In the genomic region with DNA sequence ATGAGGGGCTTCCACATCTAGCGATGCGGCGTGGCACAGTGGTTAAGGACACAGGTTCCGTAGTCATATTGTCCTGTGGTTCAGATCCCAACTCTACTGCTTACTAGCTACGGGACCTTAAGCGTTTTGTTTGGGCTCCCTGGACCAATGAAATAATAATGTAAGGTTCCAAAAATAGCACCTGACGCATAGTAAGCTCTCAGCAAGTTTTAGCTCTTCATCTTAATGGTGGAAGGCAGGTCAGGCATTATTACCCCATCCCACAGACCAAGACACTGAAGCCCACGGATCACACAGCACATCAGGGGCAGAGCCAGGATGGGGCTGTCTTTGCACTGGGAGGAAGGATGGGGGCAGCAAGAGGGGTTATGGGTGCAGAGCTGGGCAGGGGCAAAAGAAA, we compare ENCODE assay signal across 11 cellular contexts. TPM values are rescaled to one million over a fixed set of nuclear protein-coding genes. Genes with fewer than 3 reads are reported as not detected.
DNase-seq lines count a peak whose midpoint lies in the region; ATAC-seq, FAIRE-seq and TF ChIP-seq lines count a peak whose summit lies in the region.
"Had no signal": no experiment of that assay in that cellular context is flagged by ENCODE, and none has a peak within 500 bp of the region (broad histone marks: within the 10 kb centered on the region; RNA-seq: fewer than 3 reads in every experiment).

No MANE protein-coding gene starts in this region.

- POLR2A ChIA-PET in HCT116 (lab: Charles Lee): interaction anchor here (0.6 kb wide), 1 partner anchor 504 kb away, joined by 3 read pairs; no protein-coding TSS in a partner anchor

- no peak overlapping the region for H3K4me3 Mint-ChIP-seq in activated T-cell treated with anti-CD3 and anti-CD28 coated beads, Interleukin-2, amount 50 U/mL, for 24 hours
- H3K4me3 Mint-ChIP-seq in astrocyte (ENCODE audit: unreplicated experiment): no peak overlapping the region

- TF ChIP-seq POLR2A in HCT116 (IDR thresholded peaks at IDR 0.05; ENCODE audit: borderline replicate concordance, extremely low read depth, insufficient read depth, insufficient read length): no peak

- no peak overlapping the region for H3K27ac ChIP-seq in HCT116 (ENCODE audit: low read depth, low read length)
- H3K27ac ChIP-seq in astrocyte (ENCODE audit: low read depth, low read length): no peak overlapping the region
- H3K27ac ChIP-seq: suprapubic skin had no signal

- no peak for DNase-seq in activated T-cell treated with anti-CD3 and anti-CD28 coated beads, Interleukin-2, amount 50 U/mL, for 24 hours
- DNase-seq in activated T-cell treated with anti-CD3 and anti-CD28 coated beads for 4 hours (no peak), HCT116 (ENCODE audit: low read depth, low spot score) (no peak), astrocyte (ENCODE audit: low read depth) (no peak), posterior vena cava (ENCODE audit: low spot score) (peak; percentile 29), Ammon's horn (ENCODE audit: low spot score) (no peak)

- H3K36me3 Mint-ChIP-seq in activated T-cell treated with anti-CD3 and anti-CD28 coated beads, Interleukin-2, amount 50 U/mL, for 24 hours (ENCODE audit: low read depth): no peaks in the 10 kb centered on the region
- no peaks in the 10 kb centered on the region for H3K36me3 Mint-ChIP-seq in astrocyte (ENCODE audit: low read depth, unreplicated experiment)

- no peaks in the 10 kb centered on the region for H3K9me3 Mint-ChIP-seq in activated T-cell treated with anti-CD3 and anti-CD28 coated beads, Interleukin-2, amount 50 U/mL, for 24 hours
- H3K9me3 Mint-ChIP-seq in astrocyte (ENCODE audit: unreplicated experiment): no peaks in the 10 kb centered on the region

- H3K36me3 ChIP-seq in HCT116 (ENCODE audit: control insufficient read depth in 1 of 2, insufficient read depth in 2 of 2, low read length in 2 of 2) (no peaks in the 10 kb centered on the region), astrocyte (ENCODE audit: insufficient read depth, low read length) (no peaks in the 10 kb centered on the region)
- H3K36me3 ChIP-seq: suprapubic skin had no signal

- H3K27me3 ChIP-seq in HCT116 (ENCODE audit: insufficient read depth, low read length) (no peaks in the 10 kb centered on the region), astrocyte (ENCODE audit: insufficient read depth, low read length) (no peaks in the 10 kb centered on the region)
- H3K27me3 ChIP-seq: suprapubic skin had no signal

- H2AFZ ChIP-seq in HCT116 (ENCODE audit: low read depth, low read length, poor library complexity, severe bottlenecking) (peak overlapping the region; percentile 22), astrocyte (ENCODE audit: low read depth, low read length) (peak overlapping the region; percentile 18)

- H3K4me1 Mint-ChIP-seq in activated T-cell treated with anti-CD3 and anti-CD28 coated beads, Interleukin-2, amount 50 U/mL, for 24 hours (ENCODE audit: low read depth): peaks cover 38% of the 10 kb centered on the region
- H3K4me1 Mint-ChIP-seq in astrocyte (ENCODE audit: low read depth, unreplicated experiment): peaks cover 5% of the 10 kb centered on the region

- intact Hi-C loops in HCT116 (cut with micrococcal nuclease) (loop anchor here (1.0 to 10.0 kb wide), 4 partner anchors 128 to 485 kb away; no protein-coding TSS in a partner anchor), posterior vena cava (cut with DNase I) (no loop called here)

- H3K79me2 ChIP-seq in HCT116 (ENCODE audit: insufficient read depth, low read length) (no peaks in the 10 kb centered on the region), astrocyte (ENCODE audit: insufficient read depth, low read length) (no peaks in the 10 kb centered on the region)

- no peaks in the 10 kb centered on the region for H3K9me3 ChIP-seq in HCT116 (ENCODE audit: control insufficient read depth in 1 of 2, insufficient read depth in 1 of 2, low read depth in 1 of 2, low read length in 2 of 2)
- no peaks in the 10 kb centered on the region for H3K9me3 ChIP-seq in astrocyte (ENCODE audit: insufficient read depth, low read depth, low read length)
- H3K9me3 ChIP-seq: suprapubic skin had no signal

- no peak for TF ChIP-seq RAD21 in HCT116 (IDR thresholded peaks at IDR 0.05; ENCODE audit: low read depth)

- H3K27ac Mint-ChIP-seq in activated T-cell treated with anti-CD3 and anti-CD28 coated beads, Interleukin-2, amount 50 U/mL, for 24 hours: peak overlapping the region; percentile 35
- peak overlapping the region; percentile 72 for H3K27ac Mint-ChIP-seq in astrocyte (ENCODE audit: unreplicated experiment)

- H3K4me3 ChIP-seq in HCT116 (replicated peaks in 1 of 2; ENCODE audit: low read depth in 1 of 2, low read length in 2 of 2) (no peak overlapping the region), astrocyte (ENCODE audit: insufficient read depth, low read depth, low read length) (no peak overlapping the region)
- H3K4me3 ChIP-seq: suprapubic skin had no signal

- H3K27me3 Mint-ChIP-seq in activated T-cell treated with anti-CD3 and anti-CD28 coated beads, Interleukin-2, amount 50 U/mL, for 24 hours: no peaks in the 10 kb centered on the region
- no peaks in the 10 kb centered on the region for H3K27me3 Mint-ChIP-seq in astrocyte (ENCODE audit: low read depth, unreplicated experiment)

- FAIRE-seq in astrocyte (lab: Jason Lieb, UNC): no peak

- no TSS peak for BruUV-seq in HCT116 (replicated peaks; lab: Mats Ljungman, UMichigan)

- H3K4me2 ChIP-seq in HCT116 (ENCODE audit: low read length) (peak overlapping the region; percentile 44), astrocyte (ENCODE audit: low read length) (no peak overlapping the region)

- H3K4me1 ChIP-seq in HCT116 (ENCODE audit: control insufficient read depth in 1 of 2, insufficient read depth in 2 of 2, low read length in 2 of 2): peaks cover 0 to 5% of the 10 kb centered on the region in 2 experiments; a peak in 2 of 4 replicates
- H3K4me1 ChIP-seq in astrocyte (ENCODE audit: insufficient read depth, low read length): no peaks in the 10 kb centered on the region

- TF ChIP-seq CTCF in HCT116 (IDR thresholded peaks at IDR 0.05 in 2 of 3, conservative IDR thresholded peaks at IDR 0.05 in 1 of 3; ENCODE audit: borderline replicate concordance in 1 of 3, insufficient read depth in 1 of 3, low read depth in 2 of 3, low read length in 2 of 3): no peak
- TF ChIP-seq CTCF in astrocyte (IDR thresholded peaks at IDR 0.05; ENCODE audit: insufficient read depth, low read depth, low read length): no peak

- no peaks in the 10 kb centered on the region for H4K20me1 ChIP-seq in HCT116 (ENCODE audit: insufficient read depth)
- no peaks in the 10 kb centered on the region for H4K20me1 ChIP-seq in astrocyte (ENCODE audit: insufficient read depth, low read length)

- ATAC-seq in HCT116 (peak; percentile 23), GM19023 (IDR thresholded peaks at IDR 0.05; ENCODE audit: unreplicated experiment) (no peak), GM21825 (IDR thresholded peaks at IDR 0.05; ENCODE audit: unreplicated experiment) (no peak)

- no peaks in the 10 kb centered on the region for H3K9me2 ChIP-seq in HCT116 (ENCODE audit: insufficient read depth)

- CTCF ChIA-PET in HCT116 (lab: Charles Lee): interaction anchor here (0.5 to 1.3 kb wide), 9 partner anchors 8 to 607 kb away, joined by 3 to 8 read pairs (median 5); no protein-coding TSS in a partner anchor

- no peak overlapping the region for H3K9ac ChIP-seq in HCT116 (ENCODE audit: low read length)
- H3K9ac ChIP-seq in astrocyte (ENCODE audit: low read length): no peak overlapping the region

- RAD21 ChIA-PET in HCT116 (lab: Charles Lee; ENCODE audit: low non-redundant PET in 1 of 2, low total read pairs in 2 of 2, uncharacterized antibody in 2 of 2, unreplicated experiment in 2 of 2): interaction anchor here in 1 of 2 experiments (1.7 kb wide), 1 partner anchor 486 kb away, joined by 4 read pairs; no protein-coding TSS in a partner anchor

TF ChIP-seq in HCT116, 20 proteins besides CTCF, POLR2A, EP300 and RAD21 (continues in another document):
- TF ChIP-seq YY1 (IDR thresholded peaks at IDR 0.05; ENCODE audit: extremely low read depth, insufficient replicate concordance, low read depth, low read length) (no peak), SIN3A (IDR thresholded peaks at IDR 0.05; ENCODE audit: low read depth) (no peak), FOSL1 (IDR thresholded peaks at IDR 0.05; ENCODE audit: low read depth) (no peak), SRF (IDR thresholded peaks at IDR 0.05; ENCODE audit: low read depth) (no peak), SP1 (IDR thresholded peaks at IDR 0.05; ENCODE audit: low read depth) (no peak)
- TF ChIP-seq, protein P1, sequence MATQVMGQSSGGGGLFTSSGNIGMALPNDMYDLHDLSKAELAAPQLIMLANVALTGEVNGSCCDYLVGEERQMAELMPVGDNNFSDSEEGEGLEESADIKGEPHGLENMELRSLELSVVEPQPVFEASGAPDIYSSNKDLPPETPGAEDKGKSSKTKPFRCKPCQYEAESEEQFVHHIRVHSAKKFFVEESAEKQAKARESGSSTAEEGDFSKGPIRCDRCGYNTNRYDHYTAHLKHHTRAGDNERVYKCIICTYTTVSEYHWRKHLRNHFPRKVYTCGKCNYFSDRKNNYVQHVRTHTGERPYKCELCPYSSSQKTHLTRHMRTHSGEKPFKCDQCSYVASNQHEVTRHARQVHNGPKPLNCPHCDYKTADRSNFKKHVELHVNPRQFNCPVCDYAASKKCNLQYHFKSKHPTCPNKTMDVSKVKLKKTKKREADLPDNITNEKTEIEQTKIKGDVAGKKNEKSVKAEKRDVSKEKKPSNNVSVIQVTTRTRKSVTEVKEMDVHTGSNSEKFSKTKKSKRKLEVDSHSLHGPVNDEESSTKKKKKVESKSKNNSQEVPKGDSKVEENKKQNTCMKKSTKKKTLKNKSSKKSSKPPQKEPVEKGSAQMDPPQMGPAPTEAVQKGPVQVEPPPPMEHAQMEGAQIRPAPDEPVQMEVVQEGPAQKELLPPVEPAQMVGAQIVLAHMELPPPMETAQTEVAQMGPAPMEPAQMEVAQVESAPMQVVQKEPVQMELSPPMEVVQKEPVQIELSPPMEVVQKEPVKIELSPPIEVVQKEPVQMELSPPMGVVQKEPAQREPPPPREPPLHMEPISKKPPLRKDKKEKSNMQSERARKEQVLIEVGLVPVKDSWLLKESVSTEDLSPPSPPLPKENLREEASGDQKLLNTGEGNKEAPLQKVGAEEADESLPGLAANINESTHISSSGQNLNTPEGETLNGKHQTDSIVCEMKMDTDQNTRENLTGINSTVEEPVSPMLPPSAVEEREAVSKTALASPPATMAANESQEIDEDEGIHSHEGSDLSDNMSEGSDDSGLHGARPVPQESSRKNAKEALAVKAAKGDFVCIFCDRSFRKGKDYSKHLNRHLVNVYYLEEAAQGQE (IDR thresholded peaks at IDR 0.05; ENCODE audit: low read depth): no peak

RNA-seq across cellular contexts. Expression of gene DNAJB13, which starts 13.0 kb away (rescaled TPM):
- total RNA-seq in HCT116 (2021; ENCODE audit: unreplicated experiment) (0.22 TPM), astrocyte (1.2 and 1.3 TPM in 2 replicates), posterior vena cava (not detected)
- polyA plus RNA-seq in HCT116 (2012): 0.16 TPM in 1 of 2 replicates, not detected in the other
- total RNA-seq: lung microvascular endothelial cell, omental fat pad, suprapubic skin had no signal

RNA-seq across cellular contexts. Expression of gene UCP2, which starts 18.8 kb away (rescaled TPM):
- total RNA-seq in HCT116 (2021; ENCODE audit: unreplicated experiment) (20.4 TPM), astrocyte (57.9 and 83.0 TPM in 2 replicates), posterior vena cava (10 to 100 TPM; 22.8 to 38.7 TPM)
- polyA plus RNA-seq in HCT116 (2012): 17.4 and 17.5 TPM in 2 replicates

RNA-seq across cellular contexts. Expression of gene UCP3, which starts 45.0 kb away (rescaled TPM):
- 1.3 TPM for total RNA-seq in HCT116 (2021; ENCODE audit: unreplicated experiment)
- polyA plus RNA-seq in HCT116 (2012): 0.30 and 0.34 TPM in 2 replicates
- 0.65 and 2.0 TPM in 2 replicates for total RNA-seq in astrocyte
- total RNA-seq in posterior vena cava: 1 to 10 TPM; 1.1 to 1.9 TPM
